In genomic region chr4:53477038-53477565, GRCh38 we compare ENCODE assay signal across 14 cellular contexts.
DNase-seq lines count a peak whose midpoint lies in the region; ATAC-seq and TF ChIP-seq lines count a peak whose summit lies in the region.
"Had no signal": no experiment of that assay in that cellular context is flagged by ENCODE, and none has a peak within 500 bp of the region (broad histone marks: within the 10 kb centered on the region; RNA-seq: fewer than 3 reads in every experiment).

No MANE protein-coding gene starts in this region.

- H3K4me2 ChIP-seq in mesenchymal stem cell (ENCODE audit: low read length, poor library complexity, severe bottlenecking): no peak overlapping the region

- H3K4me3 ChIP-seq in Caco-2 (ENCODE audit: low read depth, low read length) (peak overlapping the region; percentile 17), esophagus squamous epithelium (no peak overlapping the region), mesenchymal stem cell (ENCODE audit: insufficient read depth in 1 of 2, low read depth in 1 of 2, low read length in 2 of 2) (peak overlapping the region in 1 of 2 experiments; percentile 31)
- H3K4me3 ChIP-seq: spleen had no signal

- BruUV-seq in Caco-2 (replicated peaks; lab: Mats Ljungman, UMichigan): no TSS peak

- H3K27ac Mint-ChIP-seq in Caco-2 (ENCODE audit: unreplicated experiment): peak overlapping the region; percentile 79

- H3K27me3 ChIP-seq in Caco-2 (replicated peaks; ENCODE audit: control insufficient read depth, insufficient read depth, low read length) (no peaks in the 10 kb centered on the region), esophagus squamous epithelium (no peaks in the 10 kb centered on the region), mesenchymal stem cell (ENCODE audit: control insufficient read depth in 1 of 2, insufficient read depth in 1 of 2, low read length in 2 of 2) (no peaks in the 10 kb centered on the region)
- H3K27me3 ChIP-seq: spleen had no signal

- peaks cover 18% of the 10 kb centered on the region for H3K9me3 Mint-ChIP-seq in Caco-2 (ENCODE audit: unreplicated experiment)

- peak overlapping the region; percentile 4 to 82 for H2BK12ac ChIP-seq in mesenchymal stem cell (ENCODE audit: low read length in 2 of 2)

- no peaks in the 10 kb centered on the region for H3K79me1 ChIP-seq in mesenchymal stem cell (replicated peaks; ENCODE audit: low read length, poor library complexity, severe bottlenecking)

- peak overlapping the region; percentile 69 for H3K27ac ChIP-seq in RWPE1
- H3K27ac ChIP-seq in esophagus squamous epithelium: peak overlapping the region in 3 of 4 donors; percentile 12 to 59 (median 29)
- no peak overlapping the region for H3K27ac ChIP-seq in mesenchymal stem cell (ENCODE audit: low read length, poor library complexity, severe bottlenecking)
- H3K27ac ChIP-seq: spleen had no signal

- H3K9ac ChIP-seq in mesenchymal stem cell (ENCODE audit: low read length): peak overlapping the region; percentile 84

- H3K4me3 Mint-ChIP-seq in Caco-2 (ENCODE audit: unreplicated experiment): peak overlapping the region; percentile 70

- H4K91ac ChIP-seq in mesenchymal stem cell (ENCODE audit: low read length): no peak overlapping the region

- no peak overlapping the region for H2BK15ac ChIP-seq in mesenchymal stem cell (ENCODE audit: low read depth, poor library complexity, severe bottlenecking)

- peaks cover 20% of the 10 kb centered on the region for H3K4me1 Mint-ChIP-seq in Caco-2 (ENCODE audit: low read depth, unreplicated experiment)

- WGBS in esophagus squamous epithelium, 2 donors: 26 to 41% methylated on average over 5 of the region's 5 CpGs
- WGBS in mesenchymal stem cell: 57% methylated on average over 3 of the region's 5 CpGs

- intact Hi-C loops in Caco-2 (cut with micrococcal nuclease; ENCODE audit: unreplicated experiment) (loop anchor here (2.0 to 5.0 kb wide), 4 partner anchors 14 to 115 kb away; partner anchors contain the start of genes FIP1L1 and LNX1), esophagus squamous epithelium (cut with DNase I) (no loop called here), left colon (cut with DNase I, micrococcal nuclease) (no loop called here)

- no peak overlapping the region for H2BK5ac ChIP-seq in mesenchymal stem cell (ENCODE audit: low read depth, low read length, poor library complexity, severe bottlenecking)

- no peak for TF ChIP-seq POLR2A in esophagus squamous epithelium (IDR thresholded peaks at IDR 0.05)

- H3K4ac ChIP-seq in mesenchymal stem cell (ENCODE audit: low read depth in 1 of 2, low read length in 2 of 2): no peak overlapping the region

- DNase-seq in Caco-2 (peak; percentile 72 to 76), RWPE1 (ENCODE audit: low spot score) (peak; percentile 60), esophagus squamous epithelium (lab: John Stamatoyannopoulos, UW) (no peak), mesenchymal stem cell (peak; percentile 64), left colon (no peak)
- DNase-seq: ACHN; effector memory CD4-positive, alpha-beta T cell; KG1; NCI-H1436 treated with DMSO at 0.1 percent for 48 hours; NCI-H446 treated with DMSO at 0.1 percent for 48 hours; spleen had no signal

- no peak overlapping the region for H2BK120ac ChIP-seq in mesenchymal stem cell (ENCODE audit: low read depth, low read length)

- H4K8ac ChIP-seq in mesenchymal stem cell (ENCODE audit: low read length): peak overlapping the region; percentile 89

- H3K27me3 Mint-ChIP-seq in Caco-2 (ENCODE audit: insufficient read depth, unreplicated experiment): no peaks in the 10 kb centered on the region

- no peak overlapping the region for H3K23ac ChIP-seq in mesenchymal stem cell (ENCODE audit: low read length in 2 of 2)

- H3K4me1 ChIP-seq in Caco-2 (peaks cover 37% of the 10 kb centered on the region), esophagus squamous epithelium (peaks cover 0 to 29% (median 17%) of the 10 kb centered on the region in 3 donors), mesenchymal stem cell (ENCODE audit: control insufficient read depth, insufficient read depth, low read depth, low read length) (peaks cover 3% of the 10 kb centered on the region)
- H3K4me1 ChIP-seq: spleen had no signal

- H2AK5ac ChIP-seq in mesenchymal stem cell (ENCODE audit: low read length, severe bottlenecking): no peak overlapping the region

- H3K9me3 ChIP-seq in Caco-2 (no peaks in the 10 kb centered on the region), esophagus squamous epithelium (no peaks in the 10 kb centered on the region), mesenchymal stem cell (ENCODE audit: control insufficient read depth, low read length) (peaks cover 2% of the 10 kb centered on the region)

- POLR2A ChIA-PET in Caco-2 (lab: Charles Lee) (interaction anchor here (0.6 to 1.1 kb wide), 2 partner anchors 114 to 1608 kb away, joined by 4 to 7 read pairs; partner anchors contain the start of gene LNX1), RWPE1 (lab: Yijun Ruan, JAX; ENCODE audit: low non-redundant PET) (no interaction called here)

- peak overlapping the region; percentile 13 to 77 for H3K18ac ChIP-seq in mesenchymal stem cell (ENCODE audit: low read depth in 1 of 2, low read length in 2 of 2)

- no peak for ATAC-seq in HG03457 (IDR thresholded peaks at IDR 0.05; ENCODE audit: unreplicated experiment)
- no peak for ATAC-seq in GM18498 (IDR thresholded peaks at IDR 0.05; ENCODE audit: unreplicated experiment)
- ATAC-seq in left colon: no peak
- ATAC-seq in GM21619 (IDR thresholded peaks at IDR 0.05; ENCODE audit: unreplicated experiment): no peak

- CTCF ChIA-PET in Caco-2 (lab: Charles Lee) (interaction anchor here (0.9 to 1.0 kb wide), 2 partner anchors 114 to 757 kb away, joined by 3 to 5 read pairs; partner anchors contain the start of gene LNX1), RWPE1 (lab: Yijun Ruan, JAX) (interaction anchor here (0.7 kb wide), 1 partner anchor 259 kb away, joined by 3 read pairs; no protein-coding TSS in a partner anchor)

- H3K14ac ChIP-seq in mesenchymal stem cell (ENCODE audit: low read length in 2 of 2): no peak overlapping the region

- no peaks in the 10 kb centered on the region for H3K36me3 Mint-ChIP-seq in Caco-2 (ENCODE audit: insufficient read depth, unreplicated experiment)

- no peaks in the 10 kb centered on the region for H3K36me3 ChIP-seq in Caco-2 (ENCODE audit: control insufficient read depth, insufficient read depth, low read length)
- H3K36me3 ChIP-seq in esophagus squamous epithelium: peaks cover 0 to 50% (median 0%) of the 10 kb centered on the region in 3 donors
- H3K36me3 ChIP-seq in mesenchymal stem cell (ENCODE audit: control insufficient read depth in 1 of 2, insufficient read depth in 2 of 2, low read depth in 1 of 2, low read length in 2 of 2): peaks cover 0 to 2% of the 10 kb centered on the region in 2 experiments
- H3K36me3 ChIP-seq: spleen had no signal

- no peak for TF ChIP-seq CTCF in Caco-2 (IDR thresholded peaks at IDR 0.05; ENCODE audit: insufficient read depth in 1 of 2, low read depth in 1 of 2, low read length in 1 of 2, severe bottlenecking in 1 of 2, unreplicated experiment in 1 of 2)
- no peak for TF ChIP-seq CTCF in RWPE1 (conservative IDR thresholded peaks at IDR 0.05; ENCODE audit: low read depth)
- no peak for TF ChIP-seq CTCF in esophagus squamous epithelium (IDR thresholded peaks at IDR 0.05)

- no peak overlapping the region for H2AFZ ChIP-seq in mesenchymal stem cell (ENCODE audit: low read depth, low read length)

Comparison
In these comparisons a context has a peak if more than half of its experiments do, and no peak if none do; other contexts are left out.
1. DNase-seq: peak in Caco-2 (2 of 2), RWPE1 (single experiment) and mesenchymal stem cell (single experiment); none in esophagus squamous epithelium (single experiment) and left colon (0 of 2).